Comparison of ENCODE assay signal across 9 cellular contexts in the genomic region with DNA sequence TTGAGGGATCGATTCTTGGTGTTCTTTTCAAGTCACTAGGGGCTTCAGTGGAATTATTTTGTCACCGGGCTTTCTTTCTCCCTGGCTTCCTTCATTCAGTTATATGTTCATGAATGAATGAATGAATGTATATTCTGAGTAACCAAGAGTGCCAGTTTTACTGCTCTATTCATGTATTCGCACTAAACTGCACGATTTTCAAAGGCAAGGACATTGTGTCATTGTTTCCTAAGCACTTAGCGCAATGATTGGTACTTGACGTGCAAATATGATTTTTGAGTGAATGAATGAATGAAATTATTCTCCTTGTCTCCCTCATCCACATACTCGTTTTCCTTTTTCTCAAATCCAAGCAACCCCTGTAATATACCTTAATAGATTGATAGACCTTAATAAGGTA. TPM values are rescaled to one million over a fixed set of nuclear protein-coding genes. Genes with fewer than 3 reads are reported as not detected.
DNase-seq lines count a peak whose midpoint lies in the region; ATAC-seq, FAIRE-seq and TF ChIP-seq lines count a peak whose summit lies in the region.
"Had no signal": no experiment of that assay in that cellular context is flagged by ENCODE, and none has a peak within 500 bp of the region (broad histone marks: within the 10 kb centered on the region; RNA-seq: fewer than 3 reads in every experiment).

No MANE protein-coding gene starts in this region.

- no peak overlapping the region for H3K4ac ChIP-seq in trophoblast cell (ENCODE audit: low read depth, low read length)

- H3K4me2 ChIP-seq in OCI-LY1 (ENCODE audit: low read length) (peak overlapping the region; percentile 87), endothelial cell of umbilical vein (ENCODE audit: insufficient read depth, low read length) (peak overlapping the region; percentile 83), trophoblast cell (ENCODE audit: low read length) (peak overlapping the region; percentile 70)

- no peak overlapping the region for H3K14ac ChIP-seq in trophoblast cell (ENCODE audit: low read length)

- H3F3A ChIP-seq in OCI-LY1 (ENCODE audit: insufficient read depth, low read length), result peaks cover 4% of the 10 kb centered on the region; the same call in 1 of the 2 replicates

- H3K4me3 ChIP-seq in GM06990 (replicated peaks; ENCODE audit: low read depth, low read length), result peak overlapping the region; percentile 86
- peak overlapping the region; percentile 82 for H3K4me3 ChIP-seq in OCI-LY1 (ENCODE audit: low read depth, low read length, poor library complexity, severe bottlenecking)
- H3K4me3 ChIP-seq in endothelial cell of umbilical vein (replicated peaks in 1 of 3; ENCODE audit: insufficient read depth in 1 of 3, low read depth in 1 of 3, low read length in 3 of 3), result peak overlapping the region; percentile 51 to 72 (median 58)
- no peak overlapping the region for H3K4me3 ChIP-seq in trophoblast cell (ENCODE audit: low read depth, low read length)

- H3K4me1 ChIP-seq in OCI-LY1 (ENCODE audit: insufficient read depth, low read length, severe bottlenecking) (peaks cover 18% of the 10 kb centered on the region), endothelial cell of umbilical vein (ENCODE audit: control insufficient read depth, extremely low read depth, insufficient read depth, low read length) (peaks cover 10% of the 10 kb centered on the region), trophoblast cell (ENCODE audit: control insufficient read depth in 1 of 2, insufficient read depth in 2 of 2, low read length in 2 of 2) (peaks cover 0 to 2% of the 10 kb centered on the region in 2 experiments)

- WGBS in trophoblast cell (ENCODE audit: extremely low coverage, insufficient coverage, insufficient read length), result no CpG with 5 or more reads among the region's 7 CpGs

- dilution Hi-C loops in endothelial cell of umbilical vein (cut with MboI; ENCODE audit: extremely low pct_ligation_motif_present, low sequenced_read_pairs), result no loop called here

- TF ChIP-seq POLR2A in endothelial cell of umbilical vein (IDR thresholded peaks at IDR 0.05; ENCODE audit: low read depth, low read length), result no peak

- H3K79me2 ChIP-seq in OCI-LY1 (ENCODE audit: insufficient read depth, low read length) (0 out of 2 replicates have a peak, but pooled peaks cover 8% of the 10 kb centered on the region), endothelial cell of umbilical vein (ENCODE audit: control insufficient read depth, insufficient read depth, low read length) (no peaks in the 10 kb centered on the region), trophoblast cell (ENCODE audit: control insufficient read depth, insufficient read depth, low read length, poor library complexity) (peaks cover 3% of the 10 kb centered on the region)

- peak overlapping the region; percentile 90 for H3K27ac ChIP-seq in OCI-LY1 (ENCODE audit: low read depth, low read length, poor library complexity, severe bottlenecking)
- no peak overlapping the region for H3K27ac ChIP-seq in endothelial cell of umbilical vein (ENCODE audit: insufficient read depth, low read depth, low read length)
- H3K27ac ChIP-seq in trophoblast cell (ENCODE audit: low read depth, low read length), result peak overlapping the region; percentile 88

- no peak for FAIRE-seq in endothelial cell of umbilical vein (lab: Jason Lieb, UNC)
- FAIRE-seq: islet of Langerhans had no signal

- ATAC-seq in GM18511 (IDR thresholded peaks at IDR 0.05; ENCODE audit: unreplicated experiment), result no peak

- no peaks in the 10 kb centered on the region for H3K9me3 ChIP-seq in OCI-LY1 (ENCODE audit: low read length)
- no peaks in the 10 kb centered on the region for H3K9me3 ChIP-seq in endothelial cell of umbilical vein (replicated peaks; ENCODE audit: control insufficient read depth, insufficient read depth, low read length)
- no peaks in the 10 kb centered on the region for H3K9me3 ChIP-seq in trophoblast cell (ENCODE audit: insufficient read depth, low read depth, low read length)

- H4K12ac ChIP-seq in trophoblast cell (ENCODE audit: low read depth, low read length), result no peak overlapping the region

- H4K91ac ChIP-seq in trophoblast cell (ENCODE audit: low read depth, low read length), result no peak overlapping the region

- BruUV-seq in endothelial cell of umbilical vein (replicated peaks; lab: Mats Ljungman, UMichigan), result no TSS peak

- intact Hi-C loops in endothelial cell of umbilical vein (cut with micrococcal nuclease), result loop anchor here (1.0 to 2.0 kb wide), 3 partner anchors 158 to 197 kb away; no protein-coding TSS in a partner anchor

- no peak overlapping the region for H2BK5ac ChIP-seq in trophoblast cell (ENCODE audit: low read depth, low read length, poor library complexity)

- H3K9ac ChIP-seq in OCI-LY1 (ENCODE audit: low read length) (peak overlapping the region; percentile 92), endothelial cell of umbilical vein (replicated peaks; ENCODE audit: extremely low read depth, insufficient read depth, low read length) (peak overlapping the region; percentile 65), trophoblast cell (ENCODE audit: low read length) (no peak overlapping the region)

- no peaks in the 10 kb centered on the region for H3K9me2 ChIP-seq in OCI-LY1 (ENCODE audit: low read depth, low read length)

- CTCF ChIA-PET in endothelial cell of umbilical vein (lab: Charles Lee), result interaction anchor here (3.0 kb wide), 1 partner anchor 196 kb away, joined by 22 read pairs; no protein-coding TSS in a partner anchor

- POLR2A ChIA-PET in endothelial cell of umbilical vein (lab: Charles Lee), result interaction anchor here (1.6 kb wide), 1 partner anchor 35 kb away, joined by 7 read pairs; a partner anchor contains a TSS

- H2AFZ ChIP-seq in OCI-LY1 (ENCODE audit: low read length) (peak overlapping the region; percentile 53), endothelial cell of umbilical vein (ENCODE audit: low read depth, low read length) (peak overlapping the region; percentile 88), trophoblast cell (ENCODE audit: insufficient read depth, low read length, poor library complexity) (no peak overlapping the region)

- H3K79me1 ChIP-seq in trophoblast cell (ENCODE audit: low read length), result peaks cover 10% of the 10 kb centered on the region

- no peaks in the 10 kb centered on the region for H3K9me1 ChIP-seq in endothelial cell of umbilical vein (replicated peaks; ENCODE audit: control insufficient read depth, extremely low read depth, insufficient read depth, low read length)

- DNase-seq in GM06990 (ENCODE audit: extremely low read depth, insufficient read length), result no peak
- no peak for DNase-seq in endothelial cell of umbilical vein (ENCODE audit: low read depth, low spot score)
- no peak for DNase-seq in trophoblast cell
- no peak for DNase-seq in GM10266 (ENCODE audit: extremely low spot score)
- DNase-seq in activated CD8-positive, alpha-beta memory T cell treated with anti-CD3 and anti-CD28 coated beads, Interleukin-2, amount 50 U/mL, for 4 hours, result no peak
- no peak for DNase-seq in T-helper 9 cell

- no peak for TF ChIP-seq CTCF in GM06990 (IDR thresholded peaks at IDR 0.05; ENCODE audit: insufficient read depth, low read length, poor library complexity, severe bottlenecking)
- no peak for TF ChIP-seq CTCF in OCI-LY1 (IDR thresholded peaks at IDR 0.05; ENCODE audit: low read length)
- no peak for TF ChIP-seq CTCF in endothelial cell of umbilical vein (IDR thresholded peaks at IDR 0.05; ENCODE audit: extremely low read depth in 1 of 2, insufficient read depth in 1 of 2, low read depth in 1 of 2, low read length in 2 of 2)
- no peak for TF ChIP-seq CTCF in GM10266 (IDR thresholded peaks at IDR 0.05; ENCODE audit: control insufficient read depth, insufficient read depth, low read depth, missing control alignments)

- no peak overlapping the region for H2BK120ac ChIP-seq in trophoblast cell (ENCODE audit: insufficient read depth, low read length, poor library complexity)

- no peak overlapping the region for H3K18ac ChIP-seq in trophoblast cell (ENCODE audit: low read length)

- H4K8ac ChIP-seq in trophoblast cell (ENCODE audit: low read depth, low read length), result no peak overlapping the region

- H3K36me3 ChIP-seq in GM06990 (ENCODE audit: control insufficient read depth, insufficient read depth, low read length) (no peaks in the 10 kb centered on the region), OCI-LY1 (ENCODE audit: insufficient read depth, low read length) (no peaks in the 10 kb centered on the region), endothelial cell of umbilical vein (ENCODE audit: control insufficient read depth in 2 of 2, extremely low read depth in 1 of 2, insufficient read depth in 2 of 2, low read length in 2 of 2) (no peaks in the 10 kb centered on the region), trophoblast cell (ENCODE audit: control insufficient read depth in 1 of 2, insufficient read depth in 2 of 2, low read length in 2 of 2) (no peaks in the 10 kb centered on the region)

- no peak overlapping the region for H2AK5ac ChIP-seq in trophoblast cell (ENCODE audit: low read length)

- H2BK12ac ChIP-seq in trophoblast cell (ENCODE audit: low read length), result no peak overlapping the region

- H3K27me3 ChIP-seq in GM06990 (replicated peaks; ENCODE audit: control insufficient read depth, insufficient read depth, low read length), result no peaks in the 10 kb centered on the region
- no peaks in the 10 kb centered on the region for H3K27me3 ChIP-seq in OCI-LY1 (ENCODE audit: insufficient read depth, low read length)
- H3K27me3 ChIP-seq in endothelial cell of umbilical vein (ENCODE audit: control insufficient read depth in 2 of 2, insufficient read depth in 2 of 2, low read length in 2 of 2), result no peaks in the 10 kb centered on the region
- H3K27me3 ChIP-seq in trophoblast cell (ENCODE audit: insufficient read depth, low read length), result no peaks in the 10 kb centered on the region

- H3K23ac ChIP-seq in trophoblast cell (ENCODE audit: low read length), result no peak overlapping the region

- H4K20me1 ChIP-seq in OCI-LY1 (ENCODE audit: insufficient read depth, low read length) (no peaks in the 10 kb centered on the region), endothelial cell of umbilical vein (replicated peaks; ENCODE audit: control insufficient read depth, extremely low read depth, insufficient read depth, low read length) (no peaks in the 10 kb centered on the region)

RNA-seq across cellular contexts. Expression of a gene that starts 0.8 kb away (rescaled TPM):
- total RNA-seq in endothelial cell of umbilical vein, result 6.0 and 6.2 TPM in 2 replicates
- 0.45 and 1.0 TPM in 2 replicates for polyA plus RNA-seq in endothelial cell of umbilical vein
- polyA plus RNA-seq in endothelial cell of umbilical vein (2011; cell fraction: cytosol; rRNA removed), result 1.2 and 1.9 TPM in 2 replicates
- 2.2 and 3.7 TPM in 2 replicates for polyA plus RNA-seq in endothelial cell of umbilical vein (2011; cell fraction: nucleus; rRNA removed)
- polyA plus RNA-seq in endothelial cell of umbilical vein (2012), result 2.8 and 4.2 TPM in 2 replicates
- 3.0 and 3.9 TPM in 2 replicates for polyA minus RNA-seq in endothelial cell of umbilical vein
- 3.2 TPM for polyA minus RNA-seq in endothelial cell of umbilical vein (2011; cell fraction: cytosol; rRNA and poly(A)+ RNA removed)
- 6.6 and 12.3 TPM in 2 replicates for polyA minus RNA-seq in endothelial cell of umbilical vein (2011; cell fraction: nucleus; rRNA and poly(A)+ RNA removed)
- polyA plus RNA-seq in trophoblast cell (2013), result 3.7 and 3.9 TPM in 2 replicates

RNA-seq across cellular contexts. Expression of a gene that starts 34.8 kb away (rescaled TPM):
- total RNA-seq in endothelial cell of umbilical vein, result 141 and 155 TPM in 2 replicates
- polyA plus RNA-seq in endothelial cell of umbilical vein, result 241 and 281 TPM in 2 replicates
- 199 and 210 TPM in 2 replicates for polyA plus RNA-seq in endothelial cell of umbilical vein (2011; cell fraction: cytosol; rRNA removed)
- 58.6 and 71.2 TPM in 2 replicates for polyA plus RNA-seq in endothelial cell of umbilical vein (2011; cell fraction: nucleus; rRNA removed)
- 175 and 209 TPM in 2 replicates for polyA plus RNA-seq in endothelial cell of umbilical vein (2012)
- polyA minus RNA-seq in endothelial cell of umbilical vein, result 125 and 156 TPM in 2 replicates
- 53.1 TPM for polyA minus RNA-seq in endothelial cell of umbilical vein (2011; cell fraction: cytosol; rRNA and poly(A)+ RNA removed)
- 17.7 and 25.4 TPM in 2 replicates for polyA minus RNA-seq in endothelial cell of umbilical vein (2011; cell fraction: nucleus; rRNA and poly(A)+ RNA removed)
- polyA plus RNA-seq in trophoblast cell (2013), result 194 and 205 TPM in 2 replicates
